In genomic region chr4:169024762-169025161, GRCh38 we compare ENCODE assay signal across 1 cellular context.
TF ChIP-seq lines count a peak whose summit lies in the region.

No MANE protein-coding gene starts in this region.

TF ChIP-seq in SK-N-SH treated with all-trans-retinoic acid at 6 μM for 48 hours, 23 proteins besides CTCF, POLR2A, EP300 and RAD21 (continued from another document):
- TF ChIP-seq PATZ1 (CRISPR knock-in tag; IDR thresholded peaks at IDR 0.05; ENCODE audit: borderline replicate concordance) (no peak), GLIS3 (CRISPR knock-in tag; IDR thresholded peaks at IDR 0.05) (no peak), CSDC2 (CRISPR knock-in tag; IDR thresholded peaks at IDR 0.05) (no peak), TCF4 (CRISPR knock-in tag; IDR thresholded peaks at IDR 0.05; ENCODE audit: borderline replicate concordance) (no peak)
